10 cellular contexts compared by ENCODE assay signal in genomic region chr13:112767506-112768471, GRCh38.
A peak's percentile ranks its signal among the peaks of the same experiment; 100 is the strongest.
DNase-seq lines count a peak whose midpoint lies in the region; ATAC-seq and TF ChIP-seq lines count a peak whose summit lies in the region.
"Had no signal": no experiment of that assay in that cellular context is flagged by ENCODE, and none has a peak within 500 bp of the region (broad histone marks: within the 10 kb centered on the region; RNA-seq: fewer than 3 reads in every experiment).

No MANE protein-coding gene starts in this region.

- no peak for ATAC-seq in activated naive CD8-positive, alpha-beta T cell treated with anti-CD3 and anti-CD28 coated beads, Interleukin-2, amount 10 ng/mL, durations not matched to agents 7 days and 5 days (ENCODE audit: low read depth)
- peak; percentile 64 for ATAC-seq in HG02884 (IDR thresholded peaks at IDR 0.05; ENCODE audit: unreplicated experiment)
- ATAC-seq in activated CD8-positive, alpha-beta T cell treated with anti-CD3 and anti-CD28 coated beads, Interleukin-2, amount 10 ng/mL, durations not matched to agents 7 days and 5 days: no peak

- no peak for TF ChIP-seq CTCF in tibial artery (IDR thresholded peaks at IDR 0.05)
- TF ChIP-seq CTCF in WERI-Rb-1 (IDR thresholded peaks at IDR 0.05; ENCODE audit: low read depth, low read length): no peak

- no peak overlapping the region for H3K4me3 ChIP-seq in tibial artery
- no peak overlapping the region for H3K4me3 ChIP-seq in WERI-Rb-1 (ENCODE audit: low read depth, low read length)
- H3K4me3 ChIP-seq: BLaER1 had no signal

- H3K4me1 Mint-ChIP-seq in activated naive CD8-positive, alpha-beta T cell treated with anti-CD3 and anti-CD28 coated beads, Interleukin-2, amount 10 ng/mL, durations not matched to agents 7 days and 5 days: peaks cover 2% of the 10 kb centered on the region
- peaks cover 14% of the 10 kb centered on the region for H3K4me1 Mint-ChIP-seq in activated naive CD8-positive, alpha-beta T cell treated with anti-CD3 and anti-CD28 coated beads for 36 hours
- H3K4me1 Mint-ChIP-seq in activated CD8-positive, alpha-beta T cell treated with anti-CD3 and anti-CD28 coated beads, Interleukin-2, amount 10 ng/mL, durations not matched to agents 7 days and 5 days (ENCODE audit: low read depth): peaks cover 25% of the 10 kb centered on the region

- H3K27me3 ChIP-seq in tibial artery (no peaks in the 10 kb centered on the region), WERI-Rb-1 (ENCODE audit: insufficient read depth, low read depth, severe bottlenecking) (no peaks in the 10 kb centered on the region)
- H3K27me3 ChIP-seq: BLaER1 had no signal

- peaks cover 0 to 11% (median 0%) of the 10 kb centered on the region in 3 donors for H3K36me3 ChIP-seq in tibial artery
- H3K36me3 ChIP-seq in WERI-Rb-1: no peaks in the 10 kb centered on the region; the same call in 1 of the 2 replicates

- H3K9me3 ChIP-seq in tibial artery (no peaks in the 10 kb centered on the region), WERI-Rb-1 (ENCODE audit: severe bottlenecking) (no peaks in the 10 kb centered on the region)
- H3K9me3 ChIP-seq: BLaER1 had no signal

- intact Hi-C loops in tibial artery (cut with DNase I; ENCODE audit: low total_unique reads): no loop called here

- H3K27ac ChIP-seq in tibial artery (no peak overlapping the region), WERI-Rb-1 (no peak overlapping the region)
- H3K27ac ChIP-seq: BLaER1, epithelial cell of prostate had no signal

- no peaks in the 10 kb centered on the region for H3K4me1 ChIP-seq in tibial artery

- peaks cover 12% of the 10 kb centered on the region for H3K36me3 Mint-ChIP-seq in activated naive CD8-positive, alpha-beta T cell treated with anti-CD3 and anti-CD28 coated beads, Interleukin-2, amount 10 ng/mL, durations not matched to agents 7 days and 5 days
- peaks cover 7% of the 10 kb centered on the region for H3K36me3 Mint-ChIP-seq in activated naive CD8-positive, alpha-beta T cell treated with anti-CD3 and anti-CD28 coated beads for 36 hours
- H3K36me3 Mint-ChIP-seq in activated CD8-positive, alpha-beta T cell treated with anti-CD3 and anti-CD28 coated beads, Interleukin-2, amount 10 ng/mL, durations not matched to agents 7 days and 5 days (ENCODE audit: low read depth): peaks cover 10% of the 10 kb centered on the region

- no peak overlapping the region for H3K4me3 Mint-ChIP-seq in activated naive CD8-positive, alpha-beta T cell treated with anti-CD3 and anti-CD28 coated beads, Interleukin-2, amount 10 ng/mL, durations not matched to agents 7 days and 5 days
- no peak overlapping the region for H3K4me3 Mint-ChIP-seq in activated naive CD8-positive, alpha-beta T cell treated with anti-CD3 and anti-CD28 coated beads for 36 hours
- no peak overlapping the region for H3K4me3 Mint-ChIP-seq in activated CD8-positive, alpha-beta T cell treated with anti-CD3 and anti-CD28 coated beads, Interleukin-2, amount 10 ng/mL, durations not matched to agents 7 days and 5 days

- DNase-seq in activated naive CD8-positive, alpha-beta T cell treated with anti-CD3 and anti-CD28 coated beads, Interleukin-2, amount 10 ng/mL, durations not matched to agents 7 days and 5 days: no peak
- DNase-seq in activated naive CD8-positive, alpha-beta T cell treated with anti-CD3 and anti-CD28 coated beads for 36 hours: no peak
- DNase-seq in activated CD8-positive, alpha-beta T cell treated with anti-CD3 and anti-CD28 coated beads, Interleukin-2, amount 10 ng/mL, durations not matched to agents 7 days and 5 days: no peak
- DNase-seq in tibial artery (peak; percentile 73 to 75), WERI-Rb-1 (no peak), globus pallidus (ENCODE audit: low spot score) (no peak), retina (no peak)

- CTCF ChIA-PET in activated CD8-positive, alpha-beta T cell treated with anti-CD3 and anti-CD28 coated beads, Interleukin-2, amount 10 ng/mL, durations not matched to agents 7 days and 5 days (lab: Charles Lee): no interaction called here

- peak overlapping the region; percentile 16 for H3K27ac Mint-ChIP-seq in activated naive CD8-positive, alpha-beta T cell treated with anti-CD3 and anti-CD28 coated beads, Interleukin-2, amount 10 ng/mL, durations not matched to agents 7 days and 5 days
- H3K27ac Mint-ChIP-seq in activated naive CD8-positive, alpha-beta T cell treated with anti-CD3 and anti-CD28 coated beads for 36 hours: no peak overlapping the region
- peak overlapping the region; percentile 60 for H3K27ac Mint-ChIP-seq in activated CD8-positive, alpha-beta T cell treated with anti-CD3 and anti-CD28 coated beads, Interleukin-2, amount 10 ng/mL, durations not matched to agents 7 days and 5 days

- H3K27me3 Mint-ChIP-seq in activated naive CD8-positive, alpha-beta T cell treated with anti-CD3 and anti-CD28 coated beads, Interleukin-2, amount 10 ng/mL, durations not matched to agents 7 days and 5 days: peaks cover 1% of the 10 kb centered on the region
- no peaks in the 10 kb centered on the region for H3K27me3 Mint-ChIP-seq in activated naive CD8-positive, alpha-beta T cell treated with anti-CD3 and anti-CD28 coated beads for 36 hours
- H3K27me3 Mint-ChIP-seq in activated CD8-positive, alpha-beta T cell treated with anti-CD3 and anti-CD28 coated beads, Interleukin-2, amount 10 ng/mL, durations not matched to agents 7 days and 5 days (ENCODE audit: low read depth): no peaks in the 10 kb centered on the region

- peaks cover 15% of the 10 kb centered on the region for H3K9me3 Mint-ChIP-seq in activated naive CD8-positive, alpha-beta T cell treated with anti-CD3 and anti-CD28 coated beads, Interleukin-2, amount 10 ng/mL, durations not matched to agents 7 days and 5 days
- H3K9me3 Mint-ChIP-seq in activated naive CD8-positive, alpha-beta T cell treated with anti-CD3 and anti-CD28 coated beads for 36 hours: peaks cover 4% of the 10 kb centered on the region
- peaks cover 14% of the 10 kb centered on the region for H3K9me3 Mint-ChIP-seq in activated CD8-positive, alpha-beta T cell treated with anti-CD3 and anti-CD28 coated beads, Interleukin-2, amount 10 ng/mL, durations not matched to agents 7 days and 5 days (ENCODE audit: insufficient read depth)

- POLR2A ChIA-PET in activated naive CD8-positive, alpha-beta T cell treated with anti-CD3 and anti-CD28 coated beads, Interleukin-2, amount 10 ng/mL, durations not matched to agents 7 days and 5 days (lab: Charles Lee): no interaction called here
- POLR2A ChIA-PET in activated CD8-positive, alpha-beta T cell treated with anti-CD3 and anti-CD28 coated beads, Interleukin-2, amount 10 ng/mL, durations not matched to agents 7 days and 5 days (lab: Charles Lee): no interaction called here

Comparison
In these comparisons a context has a peak if more than half of its experiments do, and no peak if none do; other contexts are left out.
1. DNase-seq: peak in tibial artery (2 of 2); none in activated naive CD8-positive, alpha-beta T cell treated with anti-CD3 and anti-CD28 coated beads, Interleukin-2, amount 10 ng/mL, durations not matched to agents 7 days and 5 days (single experiment), activated naive CD8-positive, alpha-beta T cell treated with anti-CD3 and anti-CD28 coated beads for 36 hours (single experiment), activated CD8-positive, alpha-beta T cell treated with anti-CD3 and anti-CD28 coated beads, Interleukin-2, amount 10 ng/mL, durations not matched to agents 7 days and 5 days (single experiment), WERI-Rb-1 (single experiment), globus pallidus (single experiment) and retina (single experiment).